In the genomic region with DNA sequence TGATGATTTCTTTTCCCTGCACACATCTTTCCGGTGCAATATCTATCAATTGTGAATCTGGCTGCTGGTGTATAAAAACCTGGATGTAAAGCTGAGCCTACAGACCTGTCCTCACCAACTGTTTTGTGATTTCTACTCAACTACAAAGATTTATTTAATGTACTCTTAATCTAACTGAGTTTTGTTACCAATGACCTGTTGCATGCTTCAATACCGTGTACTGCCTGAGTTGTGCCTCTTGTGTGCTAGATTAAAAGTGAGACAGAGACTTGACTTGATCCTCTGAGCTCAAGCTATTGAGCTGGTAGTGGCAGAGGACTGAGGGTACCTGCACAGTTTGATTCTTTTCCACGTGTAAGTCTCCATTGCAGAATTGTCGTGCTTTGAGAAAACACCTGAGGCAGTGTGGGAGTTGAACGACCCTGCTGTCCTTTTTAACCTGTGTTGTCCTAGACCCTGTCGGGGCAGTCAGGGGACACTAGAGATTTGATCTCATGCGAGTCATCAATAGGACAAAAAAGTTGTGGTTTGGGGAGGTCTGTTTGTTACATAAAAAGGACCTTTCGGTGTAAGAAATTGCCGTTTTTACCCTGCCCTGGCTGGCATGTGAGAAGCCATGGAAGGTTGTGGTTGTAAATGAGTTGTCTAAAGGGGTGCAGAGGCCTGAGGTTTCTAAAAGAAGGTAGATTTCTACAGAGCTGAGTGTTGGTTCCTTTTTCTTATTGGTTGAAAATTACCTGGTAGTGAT, we compare ENCODE assay signal across 1 cellular context.
TF ChIP-seq lines count a peak whose summit lies in the region.

No MANE protein-coding gene starts in this region.

TF ChIP-seq in HEK293, 187 proteins besides CTCF, POLR2A, EP300 and RAD21 (continued from another document):
- TF ChIP-seq KLF1 (tag by site-specific recombination; IDR thresholded peaks at IDR 0.05), result no peak
- TF ChIP-seq, protein P1, sequence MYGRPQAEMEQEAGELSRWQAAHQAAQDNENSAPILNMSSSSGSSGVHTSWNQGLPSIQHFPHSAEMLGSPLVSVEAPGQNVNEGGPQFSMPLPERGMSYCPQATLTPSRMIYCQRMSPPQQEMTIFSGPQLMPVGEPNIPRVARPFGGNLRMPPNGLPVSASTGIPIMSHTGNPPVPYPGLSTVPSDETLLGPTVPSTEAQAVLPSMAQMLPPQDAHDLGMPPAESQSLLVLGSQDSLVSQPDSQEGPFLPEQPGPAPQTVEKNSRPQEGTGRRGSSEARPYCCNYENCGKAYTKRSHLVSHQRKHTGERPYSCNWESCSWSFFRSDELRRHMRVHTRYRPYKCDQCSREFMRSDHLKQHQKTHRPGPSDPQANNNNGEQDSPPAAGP (tag by site-specific recombination; IDR thresholded peaks at IDR 0.05), result no peak
TF ChIP-seq in HEK293: peak in this region for 2.
